Comparison of ENCODE assay signal across 24 cellular contexts in genomic region chr12:70251226-70251625, GRCh38. TPM values are rescaled to one million over a fixed set of nuclear protein-coding genes. Genes with fewer than 3 reads are reported as not detected.
A peak's percentile ranks its signal among the peaks of the same experiment; 100 is the strongest.
DNase-seq lines count a peak whose midpoint lies in the region; ATAC-seq and TF ChIP-seq lines count a peak whose summit lies in the region.
"Had no signal": no experiment of that assay in that cellular context is flagged by ENCODE, and none has a peak within 500 bp of the region (broad histone marks: within the 10 kb centered on the region; RNA-seq: fewer than 3 reads in every experiment).

No MANE protein-coding gene starts in this region.

- no peak for TF ChIP-seq POLR2A in gastroesophageal sphincter (IDR thresholded peaks at IDR 0.05)

- WGBS in gastroesophageal sphincter (ENCODE audit: low coverage in 1 of 2), 2 donors = 31 to 32% methylated on average over 2 of the region's 2 CpGs

- H3K27me3 Mint-ChIP-seq in activated naive CD4-positive, alpha-beta T cell treated with anti-CD3 and anti-CD28 coated beads, Interleukin-2, amount 50 U/mL, for 24 hours = no peaks in the 10 kb centered on the region
- H3K27me3 Mint-ChIP-seq in chondrocyte (ENCODE audit: low read depth) (no peaks in the 10 kb centered on the region), nephron progenitor cell (ENCODE audit: low read depth, poor library complexity) (no peaks in the 10 kb centered on the region)
- H3K27me3 Mint-ChIP-seq: brain; CD4-positive, alpha-beta memory T cell had no signal

- H3K4me1 Mint-ChIP-seq in activated naive CD4-positive, alpha-beta T cell treated with anti-CD3 and anti-CD28 coated beads, Interleukin-2, amount 50 U/mL, for 24 hours = peaks cover 99% of the 10 kb centered on the region
- H3K4me1 Mint-ChIP-seq in chondrocyte (ENCODE audit: low read depth) = peaks cover 82% of the 10 kb centered on the region
- peaks cover 50% of the 10 kb centered on the region for H3K4me1 Mint-ChIP-seq in nephron progenitor cell

- peaks cover 7% of the 10 kb centered on the region for H3K36me3 Mint-ChIP-seq in activated naive CD4-positive, alpha-beta T cell treated with anti-CD3 and anti-CD28 coated beads, Interleukin-2, amount 50 U/mL, for 24 hours
- H3K36me3 Mint-ChIP-seq in chondrocyte (ENCODE audit: low read depth) (peaks cover 1% of the 10 kb centered on the region), nephron progenitor cell (ENCODE audit: low read depth) (peaks cover 62% of the 10 kb centered on the region)

- peak overlapping the region; percentile 11 for H3K4me3 Mint-ChIP-seq in activated naive CD4-positive, alpha-beta T cell treated with anti-CD3 and anti-CD28 coated beads, Interleukin-2, amount 50 U/mL, for 24 hours
- H3K4me3 Mint-ChIP-seq in chondrocyte (ENCODE audit: unreplicated experiment) = no peak overlapping the region
- no peak overlapping the region for H3K4me3 Mint-ChIP-seq in nephron progenitor cell
- H3K4me3 Mint-ChIP-seq: neural crest cell had no signal

- H3K9me2 ChIP-seq in Karpas-422 (replicated peaks; ENCODE audit: insufficient read depth, low read length) = no peaks in the 10 kb centered on the region

- no peak overlapping the region for H2AFZ ChIP-seq in Karpas-422 (ENCODE audit: low read length)

- H3K4me3 ChIP-seq in Karpas-422 (ENCODE audit: low read length) = no peak overlapping the region
- no peak overlapping the region for H3K4me3 ChIP-seq in left lung
- H3K4me3 ChIP-seq in gastroesophageal sphincter = no peak overlapping the region
- H3K4me3 ChIP-seq: lung, ovary, SJCRH30, vagina had no signal

- H3K9ac ChIP-seq in Karpas-422 (ENCODE audit: low read length) = no peak overlapping the region

- H3K27me3 ChIP-seq in Karpas-422 (ENCODE audit: low read length) (no peaks in the 10 kb centered on the region), left lung (no peaks in the 10 kb centered on the region), gastroesophageal sphincter (no peaks in the 10 kb centered on the region)
- H3K27me3 ChIP-seq: ovary, SJCRH30, vagina had no signal

- no peak overlapping the region for H3K27ac Mint-ChIP-seq in activated naive CD4-positive, alpha-beta T cell treated with anti-CD3 and anti-CD28 coated beads, Interleukin-2, amount 50 U/mL, for 24 hours
- H3K27ac Mint-ChIP-seq in chondrocyte (ENCODE audit: unreplicated experiment) (peak overlapping the region; percentile 73), nephron progenitor cell (peak overlapping the region; percentile 15)

- H3K9me3 Mint-ChIP-seq in activated naive CD4-positive, alpha-beta T cell treated with anti-CD3 and anti-CD28 coated beads, Interleukin-2, amount 50 U/mL, for 24 hours = no peaks in the 10 kb centered on the region
- no peaks in the 10 kb centered on the region for H3K9me3 Mint-ChIP-seq in chondrocyte (ENCODE audit: low read depth)
- no peaks in the 10 kb centered on the region for H3K9me3 Mint-ChIP-seq in nephron progenitor cell
- H3K9me3 Mint-ChIP-seq: CD4-positive, alpha-beta memory T cell; neural crest cell had no signal

- H3K36me3 ChIP-seq in Karpas-422 (ENCODE audit: insufficient read depth, low read length) = peaks cover 51% of the 10 kb centered on the region
- H3K36me3 ChIP-seq in left lung = no peaks in the 10 kb centered on the region
- no peaks in the 10 kb centered on the region for H3K36me3 ChIP-seq in gastroesophageal sphincter
- H3K36me3 ChIP-seq: ovary, vagina had no signal

- TF ChIP-seq CTCF in chondrocyte (IDR thresholded peaks at IDR 0.05) (no peak), nephron progenitor cell (IDR thresholded peaks at IDR 0.05) (no peak), left lung (IDR thresholded peaks at IDR 0.05) (no peak), gastroesophageal sphincter (IDR thresholded peaks at IDR 0.05) (no peak)

- peaks cover 98% of the 10 kb centered on the region for H3K79me2 ChIP-seq in Karpas-422 (ENCODE audit: low read length)

- intact Hi-C loops in left lung (cut with DNase I) = no loop called here

- H3K9me3 ChIP-seq in Karpas-422 (ENCODE audit: low read length) = no peaks in the 10 kb centered on the region
- no peaks in the 10 kb centered on the region for H3K9me3 ChIP-seq in left lung
- no peaks in the 10 kb centered on the region for H3K9me3 ChIP-seq in gastroesophageal sphincter
- H3K9me3 ChIP-seq: ovary, SJCRH30, vagina had no signal

- no peaks in the 10 kb centered on the region for H4K20me1 ChIP-seq in Karpas-422 (ENCODE audit: insufficient read depth, low read depth, low read length)

- peaks cover 95% of the 10 kb centered on the region for H3K4me1 ChIP-seq in Karpas-422 (ENCODE audit: low read length)
- peaks cover under 1 to 71% of the 10 kb centered on the region in 2 donors for H3K4me1 ChIP-seq in left lung
- H3K4me1 ChIP-seq in gastroesophageal sphincter = peaks cover 9 to 97% (median 10%) of the 10 kb centered on the region in 3 donors

- H3K27ac ChIP-seq in Karpas-422 (ENCODE audit: low read length) (peak overlapping the region; percentile 59), left lung (no peak overlapping the region), gastroesophageal sphincter (no peak overlapping the region)
- H3K27ac ChIP-seq: ovary, SJCRH30, vagina had no signal

- no peak for DNase-seq in activated naive CD4-positive, alpha-beta T cell (lab: John Stamatoyannopoulos, UW)
- DNase-seq in Karpas-422 (peak; percentile 41), chondrocyte (ENCODE audit: low spot score) (no peak), nephron progenitor cell (no peak), left lung (no peak)
- DNase-seq: activated T-cell treated with anti-CD3 and anti-CD28 coated beads, Interleukin-2, amount 50 U/mL, for 48 hours; CD4-positive, alpha-beta memory T cell; dermis blood vessel endothelial cell; EL; Kasumi-1; NCI-H1436; NCI-H2081 treated with DMSO at 0.1 percent for 48 hours; NCI-H345; ovary; retina; SJCRH30; stimulated activated naive CD4-positive, alpha-beta T cell had no signal

- peak overlapping the region; percentile 25 for H3K4me2 ChIP-seq in Karpas-422 (ENCODE audit: low read depth, low read length, poor library complexity, severe bottlenecking)

- ATAC-seq in left lung (no peak), gastroesophageal sphincter (no peak), GM18873 (IDR thresholded peaks at IDR 0.05; ENCODE audit: low FRiP score, unreplicated experiment) (no peak)

- no peak for TF ChIP-seq EP300 in gastroesophageal sphincter (IDR thresholded peaks at IDR 0.05)

RNA-seq across cellular contexts. Expression of gene CNOT2, which starts 8.0 kb away (rescaled TPM):
- total RNA-seq in Karpas-422 (2014; rRNA removed; shearing (Covaris generic); ENCODE audit: low replicate concordance) = 218 and 289 TPM in 2 replicates
- total RNA-seq in chondrocyte (48.7 to 67.2 TPM (median 51.6 TPM) in 3 replicates), left lung (10 to 100 TPM; 52.3 to 62.4 TPM), gastroesophageal sphincter (100 to 1,000 TPM in 2 of 4 donors, 10 to 100 TPM in 2; 71.9 to 125 (median 101) TPM)
